27 cellular contexts compared by ENCODE assay signal in genomic region chr13:82458169-82458568, GRCh38.
"Had no signal": no experiment of that assay in that cellular context is flagged by ENCODE, and none has a peak within 500 bp of the region (broad histone marks: within the 10 kb centered on the region; RNA-seq: fewer than 3 reads in every experiment).

No MANE protein-coding gene starts in this region.

- H3K9me3 ChIP-seq: colonic mucosa, esophagus squamous epithelium, neutrophil, pancreas, right lobe of liver, stomach, thyroid gland, vagina had no signal

- H3K36me3 ChIP-seq: colonic mucosa, esophagus squamous epithelium, neutrophil, pancreas, right lobe of liver, stomach, thyroid gland, vagina had no signal

- DNase-seq: colonic mucosa; effector CD8-positive, alpha-beta T cell; endodermal cell; esophagus squamous epithelium; foreskin melanocyte; glutamatergic neuron; immature natural killer cell; natural killer cell; right lobe of liver; small intestine; stimulated activated CD4-positive, alpha-beta T cell treated with anti-CD3 and anti-CD28 coated beads, Interleukin-12 subunit alpha, Interleukin-12 subunit beta, amount 100 ng/mL, for 4 hours; stimulated activated CD4-positive, alpha-beta T cell treated with anti-CD3 and anti-CD28 coated beads, Interleukin-1b, Interleukin-23, amount 100 ng/mL, for 48 hours; stimulated activated CD4-positive, alpha-beta T cell treated with anti-CD3 and anti-CD28 coated beads, Interleukin-4, amount 100 ng/mL, for 1 hour; stimulated activated CD8-positive, alpha-beta memory T cell treated with anti-CD3 and anti-CD28 coated beads, Interleukin-4, amount 100 ng/mL, for 48 hours; stimulated activated naive CD4-positive, alpha-beta T cell; stomach; thyroid gland; trophoblast cell had no signal

- H3K27me3 Mint-ChIP-seq: dendritic cell treated with granulocyte-macrophage colony-stimulating factor and Interleukin-4, amounts not matched to agents 40 ng/mL and 50 ng/mL, for 4 days; memory B cell had no signal

- H3K27ac Mint-ChIP-seq: dendritic cell treated with granulocyte-macrophage colony-stimulating factor and Interleukin-4, amounts not matched to agents 40 ng/mL and 50 ng/mL, for 4 days; endodermal cell; immature natural killer cell; memory B cell; natural killer cell had no signal

- ATAC-seq: left lobe of liver, natural killer cell, pancreas, right lobe of liver had no signal

- FAIRE-seq: keratinocyte, pancreas, small intestine had no signal

- H3K4me1 Mint-ChIP-seq: immature natural killer cell, memory B cell, natural killer cell had no signal

- H3K27me3 ChIP-seq: colonic mucosa, esophagus squamous epithelium, neutrophil, pancreas, right lobe of liver, stomach, thyroid gland, vagina had no signal

- H3K4me1 ChIP-seq: colonic mucosa, esophagus squamous epithelium, pancreas, right lobe of liver, stomach, thyroid gland, vagina had no signal

- H3K4me3 ChIP-seq: colonic mucosa, esophagus squamous epithelium, lung, pancreas, right lobe of liver, stomach, thyroid gland, vagina had no signal

- H3K4me3 Mint-ChIP-seq: dendritic cell treated with granulocyte-macrophage colony-stimulating factor and Interleukin-4, amounts not matched to agents 40 ng/mL and 50 ng/mL, for 4 days; endodermal cell; immature natural killer cell; memory B cell; natural killer cell had no signal

- H3K27ac ChIP-seq: colonic mucosa, epithelial cell of prostate, esophagus squamous epithelium, neutrophil, pancreas, right lobe of liver, stomach, thyroid gland, vagina had no signal
